Comparison of ENCODE assay signal across 8 cellular contexts in genomic region chr5:133612021-133612860, GRCh38. TPM values are rescaled to one million over a fixed set of nuclear protein-coding genes. Genes with fewer than 3 reads are reported as not detected.
A peak's percentile ranks its signal among the peaks of the same experiment; 100 is the strongest.
DNase-seq lines count a peak whose midpoint lies in the region; ATAC-seq and TF ChIP-seq lines count a peak whose summit lies in the region.

Gene FSTL4, minus strand, starts transcription at chr5:133612541.

- intact Hi-C loops in colonic mucosa (cut with DNase I) = no loop called here
- intact Hi-C loops in thyroid gland (cut with DNase I) = no loop called here

- H3K9ac ChIP-seq in NT2/D1 (ENCODE audit: insufficient read length, low read depth) (peak within 1 kb of the TSS; percentile 58), colonic mucosa (ENCODE audit: low read depth in 2 of 2, low read length in 2 of 2) (no peak within 1 kb of the TSS)

- H3K27me3 ChIP-seq in NT2/D1 (ENCODE audit: insufficient read depth, insufficient read length) (peaks cover 63% of the 10 kb centered on the region), colonic mucosa (peaks cover 46% of the 10 kb centered on the region), thyroid gland (peaks cover 9% of the 10 kb centered on the region)

- no peak within 1 kb of the TSS for H3K27ac ChIP-seq in colonic mucosa
- no peak within 1 kb of the TSS for H3K27ac ChIP-seq in mesodermal cell (ENCODE audit: low read depth, low read length, severe bottlenecking)
- H3K27ac ChIP-seq in thyroid gland = no peak within 1 kb of the TSS

- no peak for TF ChIP-seq POLR2A in thyroid gland (IDR thresholded peaks at IDR 0.05)

- no peak for TF ChIP-seq CTCF in colonic mucosa (IDR thresholded peaks at IDR 0.05)
- TF ChIP-seq CTCF in thyroid gland (IDR thresholded peaks at IDR 0.05) = no peak

- DNase-seq in DMS79 treated with DMSO at 0.1 percent for 48 hours (lab: John Stamatoyannopoulos, UW) = peak; percentile 10
- no peak for DNase-seq in DMS79 (lab: John Stamatoyannopoulos, UW)
- DNase-seq in NT2/D1 (ENCODE audit: low read depth, low spot score) = no peak
- peak; percentile 33 for DNase-seq in colonic mucosa
- peak; percentile 39 to 47 for DNase-seq in thyroid gland
- DNase-seq in NCI-H446 treated with DMSO at 0.1 percent for 48 hours (lab: John Stamatoyannopoulos, UW) = no peak

- 1% methylated on average over 71 to 72 of the region's 98 CpGs for WGBS in mesodermal cell (ENCODE audit: insufficient coverage in 2 of 2), 2 experiments
- 0 to 4% methylated on average over 2 to 3 of the region's 98 CpGs for WGBS in thyroid gland, 2 donors

- no peaks in the 10 kb centered on the region for H3K36me3 ChIP-seq in NT2/D1 (ENCODE audit: insufficient read depth, insufficient read length, low read length)
- H3K36me3 ChIP-seq in colonic mucosa = no peaks in the 10 kb centered on the region
- no peaks in the 10 kb centered on the region for H3K36me3 ChIP-seq in mesodermal cell (ENCODE audit: control insufficient read depth, insufficient read depth, low read length)
- no peaks in the 10 kb centered on the region for H3K36me3 ChIP-seq in thyroid gland

- H3K4me1 ChIP-seq in NT2/D1 (ENCODE audit: insufficient read depth, insufficient read length) (peaks cover 2% of the 10 kb centered on the region), colonic mucosa (peaks cover 8% of the 10 kb centered on the region), mesodermal cell (ENCODE audit: control insufficient read depth, insufficient read depth, low read length, poor library complexity, severe bottlenecking) (peaks cover 5% of the 10 kb centered on the region), thyroid gland (peaks cover 12 to 21% of the 10 kb centered on the region in 2 donors)

- ATAC-seq in HG03571 (IDR thresholded peaks at IDR 0.05; ENCODE audit: unreplicated experiment) = no peak

- no peaks in the 10 kb centered on the region for H3K9me3 ChIP-seq in NT2/D1 (ENCODE audit: insufficient read depth, low read length)
- no peaks in the 10 kb centered on the region for H3K9me3 ChIP-seq in colonic mucosa
- H3K9me3 ChIP-seq in mesodermal cell (ENCODE audit: control insufficient read depth, low read length) = no peaks in the 10 kb centered on the region
- no peaks in the 10 kb centered on the region for H3K9me3 ChIP-seq in thyroid gland

- peak within 1 kb of the TSS; percentile 47 for H3K4me3 ChIP-seq in NT2/D1 (ENCODE audit: insufficient read length, low read depth)
- H3K4me3 ChIP-seq in colonic mucosa = peak within 1 kb of the TSS; percentile 41
- H3K4me3 ChIP-seq in mesodermal cell (ENCODE audit: extremely low read depth, insufficient read depth, low read length, poor library complexity, severe bottlenecking) = peak within 1 kb of the TSS; percentile 24
- peak within 1 kb of the TSS in 1 of 3 donors; percentile 26 for H3K4me3 ChIP-seq in thyroid gland (replicated peaks in 1 of 3)

RNA-seq across cellular contexts. Expression of gene FSTL4, which starts in this region (rescaled TPM):
- total RNA-seq in colonic mucosa (under 1 TPM; 0.32 to 0.89 TPM), thyroid gland (under 1 TPM in 2 of 4 donors, not detected in 2; 0.10 to 0.13 TPM)
- 0.74 TPM for polyA plus RNA-seq in mesodermal cell (2013, experiment 1 of 2)
- polyA plus RNA-seq in mesodermal cell (2013, experiment 2 of 2) = 0.35 TPM

Comparison
In these comparisons a context has a peak if more than half of its experiments do, and no peak if none do; other contexts are left out.
1. Peak in DNase-seq and H3K4me3 ChIP-seq in colonic mucosa; RNA of the gene not detected or under 1 TPM.
2. Peak in DNase-seq in thyroid gland; RNA of the gene not detected or under 1 TPM.